In genomic region chr9:89468271-89468960, GRCh38 we compare ENCODE assay signal across 1 cellular context.
TF ChIP-seq lines count a peak whose summit lies in the region.

No MANE protein-coding gene starts in this region.

TF ChIP-seq in GM23338, 12 proteins besides CTCF, POLR2A, EP300 and RAD21:
- TF ChIP-seq, protein P1, sequence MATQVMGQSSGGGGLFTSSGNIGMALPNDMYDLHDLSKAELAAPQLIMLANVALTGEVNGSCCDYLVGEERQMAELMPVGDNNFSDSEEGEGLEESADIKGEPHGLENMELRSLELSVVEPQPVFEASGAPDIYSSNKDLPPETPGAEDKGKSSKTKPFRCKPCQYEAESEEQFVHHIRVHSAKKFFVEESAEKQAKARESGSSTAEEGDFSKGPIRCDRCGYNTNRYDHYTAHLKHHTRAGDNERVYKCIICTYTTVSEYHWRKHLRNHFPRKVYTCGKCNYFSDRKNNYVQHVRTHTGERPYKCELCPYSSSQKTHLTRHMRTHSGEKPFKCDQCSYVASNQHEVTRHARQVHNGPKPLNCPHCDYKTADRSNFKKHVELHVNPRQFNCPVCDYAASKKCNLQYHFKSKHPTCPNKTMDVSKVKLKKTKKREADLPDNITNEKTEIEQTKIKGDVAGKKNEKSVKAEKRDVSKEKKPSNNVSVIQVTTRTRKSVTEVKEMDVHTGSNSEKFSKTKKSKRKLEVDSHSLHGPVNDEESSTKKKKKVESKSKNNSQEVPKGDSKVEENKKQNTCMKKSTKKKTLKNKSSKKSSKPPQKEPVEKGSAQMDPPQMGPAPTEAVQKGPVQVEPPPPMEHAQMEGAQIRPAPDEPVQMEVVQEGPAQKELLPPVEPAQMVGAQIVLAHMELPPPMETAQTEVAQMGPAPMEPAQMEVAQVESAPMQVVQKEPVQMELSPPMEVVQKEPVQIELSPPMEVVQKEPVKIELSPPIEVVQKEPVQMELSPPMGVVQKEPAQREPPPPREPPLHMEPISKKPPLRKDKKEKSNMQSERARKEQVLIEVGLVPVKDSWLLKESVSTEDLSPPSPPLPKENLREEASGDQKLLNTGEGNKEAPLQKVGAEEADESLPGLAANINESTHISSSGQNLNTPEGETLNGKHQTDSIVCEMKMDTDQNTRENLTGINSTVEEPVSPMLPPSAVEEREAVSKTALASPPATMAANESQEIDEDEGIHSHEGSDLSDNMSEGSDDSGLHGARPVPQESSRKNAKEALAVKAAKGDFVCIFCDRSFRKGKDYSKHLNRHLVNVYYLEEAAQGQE (IDR thresholded peaks at IDR 0.05; ENCODE audit: unreplicated experiment) = no peak
- TF ChIP-seq JUNB (IDR thresholded peaks at IDR 0.05; ENCODE audit: unreplicated experiment) = no peak
- no peak for TF ChIP-seq NANOG (IDR thresholded peaks at IDR 0.05; ENCODE audit: borderline replicate concordance)
- no peak for TF ChIP-seq ZNF114 (CRISPR knock-in tag; IDR thresholded peaks at IDR 0.05)
- no peak for TF ChIP-seq EZH2 (IDR thresholded peaks at IDR 0.05; ENCODE audit: low read depth, unreplicated experiment)
- TF ChIP-seq, protein P2, sequence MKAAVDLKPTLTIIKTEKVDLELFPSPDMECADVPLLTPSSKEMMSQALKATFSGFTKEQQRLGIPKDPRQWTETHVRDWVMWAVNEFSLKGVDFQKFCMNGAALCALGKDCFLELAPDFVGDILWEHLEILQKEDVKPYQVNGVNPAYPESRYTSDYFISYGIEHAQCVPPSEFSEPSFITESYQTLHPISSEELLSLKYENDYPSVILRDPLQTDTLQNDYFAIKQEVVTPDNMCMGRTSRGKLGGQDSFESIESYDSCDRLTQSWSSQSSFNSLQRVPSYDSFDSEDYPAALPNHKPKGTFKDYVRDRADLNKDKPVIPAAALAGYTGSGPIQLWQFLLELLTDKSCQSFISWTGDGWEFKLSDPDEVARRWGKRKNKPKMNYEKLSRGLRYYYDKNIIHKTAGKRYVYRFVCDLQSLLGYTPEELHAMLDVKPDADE (IDR thresholded peaks at IDR 0.05) = no peak
- no peak for TF ChIP-seq EZH2phosphoT487 (IDR thresholded peaks at IDR 0.05; ENCODE audit: unreplicated experiment)
- TF ChIP-seq CREB1 (CRISPR knock-in tag; IDR thresholded peaks at IDR 0.05; ENCODE audit: low read depth) = no peak
- no peak for TF ChIP-seq STAT1 (IDR thresholded peaks at IDR 0.05; ENCODE audit: unreplicated experiment)
- no peak for TF ChIP-seq POLR2AphosphoS5 (IDR thresholded peaks at IDR 0.05; ENCODE audit: low read depth)
- no peak for TF ChIP-seq ZNF331 (CRISPR knock-in tag; IDR thresholded peaks at IDR 0.05; ENCODE audit: low read depth)
- TF ChIP-seq, protein P3, sequence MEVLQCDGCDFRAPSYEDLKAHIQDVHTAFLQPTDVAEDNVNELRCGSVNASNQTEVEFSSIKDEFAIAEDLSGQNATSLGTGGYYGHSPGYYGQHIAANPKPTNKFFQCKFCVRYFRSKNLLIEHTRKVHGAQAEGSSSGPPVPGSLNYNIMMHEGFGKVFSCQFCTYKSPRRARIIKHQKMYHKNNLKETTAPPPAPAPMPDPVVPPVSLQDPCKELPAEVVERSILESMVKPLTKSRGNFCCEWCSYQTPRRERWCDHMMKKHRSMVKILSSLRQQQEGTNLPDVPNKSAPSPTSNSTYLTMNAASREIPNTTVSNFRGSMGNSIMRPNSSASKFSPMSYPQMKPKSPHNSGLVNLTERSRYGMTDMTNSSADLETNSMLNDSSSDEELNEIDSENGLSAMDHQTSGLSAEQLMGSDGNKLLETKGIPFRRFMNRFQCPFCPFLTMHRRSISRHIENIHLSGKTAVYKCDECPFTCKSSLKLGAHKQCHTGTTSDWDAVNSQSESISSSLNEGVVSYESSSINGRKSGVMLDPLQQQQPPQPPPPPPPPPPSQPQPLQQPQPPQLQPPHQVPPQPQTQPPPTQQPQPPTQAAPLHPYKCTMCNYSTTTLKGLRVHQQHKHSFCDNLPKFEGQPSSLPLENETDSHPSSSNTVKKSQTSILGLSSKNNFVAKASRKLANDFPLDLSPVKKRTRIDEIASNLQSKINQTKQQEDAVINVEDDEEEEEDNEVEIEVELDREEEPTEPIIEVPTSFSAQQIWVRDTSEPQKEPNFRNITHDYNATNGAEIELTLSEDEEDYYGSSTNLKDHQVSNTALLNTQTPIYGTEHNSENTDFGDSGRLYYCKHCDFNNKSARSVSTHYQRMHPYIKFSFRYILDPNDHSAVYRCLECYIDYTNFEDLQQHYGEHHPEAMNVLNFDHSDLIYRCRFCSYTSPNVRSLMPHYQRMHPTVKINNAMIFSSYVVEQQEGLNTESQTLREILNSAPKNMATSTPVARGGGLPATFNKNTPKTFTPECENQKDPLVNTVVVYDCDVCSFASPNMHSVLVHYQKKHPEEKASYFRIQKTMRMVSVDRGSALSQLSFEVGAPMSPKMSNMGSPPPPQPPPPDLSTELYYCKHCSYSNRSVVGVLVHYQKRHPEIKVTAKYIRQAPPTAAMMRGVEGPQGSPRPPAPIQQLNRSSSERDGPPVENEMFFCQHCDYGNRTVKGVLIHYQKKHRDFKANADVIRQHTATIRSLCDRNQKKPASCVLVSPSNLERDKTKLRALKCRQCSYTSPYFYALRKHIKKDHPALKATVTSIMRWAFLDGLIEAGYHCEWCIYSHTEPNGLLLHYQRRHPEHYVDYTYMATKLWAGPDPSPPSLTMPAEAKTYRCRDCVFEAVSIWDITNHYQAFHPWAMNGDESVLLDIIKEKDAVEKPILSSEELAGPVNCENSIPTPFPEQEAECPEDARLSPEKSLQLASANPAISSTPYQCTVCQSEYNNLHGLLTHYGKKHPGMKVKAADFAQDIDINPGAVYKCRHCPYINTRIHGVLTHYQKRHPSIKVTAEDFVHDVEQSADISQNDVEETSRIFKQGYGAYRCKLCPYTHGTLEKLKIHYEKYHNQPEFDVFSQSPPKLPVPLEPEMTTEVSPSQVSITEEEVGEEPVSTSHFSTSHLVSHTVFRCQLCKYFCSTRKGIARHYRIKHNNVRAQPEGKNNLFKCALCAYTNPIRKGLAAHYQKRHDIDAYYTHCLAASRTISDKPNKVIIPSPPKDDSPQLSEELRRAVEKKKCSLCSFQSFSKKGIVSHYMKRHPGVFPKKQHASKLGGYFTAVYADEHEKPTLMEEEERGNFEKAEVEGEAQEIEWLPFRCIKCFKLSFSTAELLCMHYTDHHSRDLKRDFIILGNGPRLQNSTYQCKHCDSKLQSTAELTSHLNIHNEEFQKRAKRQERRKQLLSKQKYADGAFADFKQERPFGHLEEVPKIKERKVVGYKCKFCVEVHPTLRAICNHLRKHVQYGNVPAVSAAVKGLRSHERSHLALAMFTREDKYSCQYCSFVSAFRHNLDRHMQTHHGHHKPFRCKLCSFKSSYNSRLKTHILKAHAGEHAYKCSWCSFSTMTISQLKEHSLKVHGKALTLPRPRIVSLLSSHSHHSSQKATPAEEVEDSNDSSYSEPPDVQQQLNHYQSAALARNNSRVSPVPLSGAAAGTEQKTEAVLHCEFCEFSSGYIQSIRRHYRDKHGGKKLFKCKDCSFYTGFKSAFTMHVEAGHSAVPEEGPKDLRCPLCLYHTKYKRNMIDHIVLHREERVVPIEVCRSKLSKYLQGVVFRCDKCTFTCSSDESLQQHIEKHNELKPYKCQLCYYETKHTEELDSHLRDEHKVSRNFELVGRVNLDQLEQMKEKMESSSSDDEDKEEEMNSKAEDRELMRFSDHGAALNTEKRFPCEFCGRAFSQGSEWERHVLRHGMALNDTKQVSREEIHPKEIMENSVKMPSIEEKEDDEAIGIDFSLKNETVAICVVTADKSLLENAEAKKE (CRISPR knock-in tag; IDR thresholded peaks at IDR 0.05) = no peak
